ENCODE assay signal across 31 cellular contexts in the genomic region with DNA sequence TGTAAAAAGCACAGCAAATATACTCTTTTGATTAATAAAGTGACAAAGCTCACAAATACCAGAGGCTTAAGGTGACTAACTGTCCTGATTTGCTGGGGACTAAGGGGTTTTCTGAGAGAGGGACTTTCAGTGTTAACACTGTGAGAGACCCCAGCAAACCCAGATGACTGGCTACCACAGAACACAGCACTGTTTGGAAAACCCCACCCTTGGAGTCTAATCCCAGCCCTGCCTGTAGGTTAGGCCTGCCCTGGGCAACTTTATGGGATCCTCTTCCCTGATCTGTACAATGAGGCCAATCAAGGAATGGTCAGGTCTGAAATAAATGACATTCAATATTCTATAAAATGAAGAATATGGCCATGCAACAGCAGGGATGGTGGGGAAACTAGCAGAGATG. TPM values are rescaled to one million over a fixed set of nuclear protein-coding genes. Genes with fewer than 3 reads are reported as not detected.
"Had no signal": no experiment of that assay in that cellular context is flagged by ENCODE, and none has a peak within 500 bp of the region (broad histone marks: within the 10 kb centered on the region; RNA-seq: fewer than 3 reads in every experiment).

No MANE protein-coding gene starts in this region.

- H3K27me3 ChIP-seq: esophagus squamous epithelium, gastroesophageal sphincter had no signal

- H3K36me3 ChIP-seq: esophagus squamous epithelium, gastroesophageal sphincter, WERI-Rb-1 had no signal

- H3K27ac Mint-ChIP-seq: activated B cell treated with CpG ODN at 0.5 μM for 24 hours; activated CD4-positive, alpha-beta memory T cell treated with anti-CD3 and anti-CD28 coated beads for 36 hours; activated CD4-positive, alpha-beta T cell treated with anti-CD3 and anti-CD28 coated beads, Interleukin-2, amount 10 ng/mL, durations not matched to agents 24 days and 14 days; activated CD8-positive, alpha-beta memory T cell treated with anti-CD3 and anti-CD28 coated beads, Interleukin-2, amount 10 ng/mL, durations not matched to agents 7 days and 5 days; activated CD8-positive, alpha-beta T cell treated with anti-CD3 and anti-CD28 coated beads, Interleukin-2, amount 10 ng/mL, durations not matched to agents 7 days and 5 days; activated naive CD4-positive, alpha-beta T cell treated with anti-CD3 and anti-CD28 coated beads, Interleukin-2, amount 10 ng/mL, durations not matched to agents 7 days and 5 days; activated naive CD4-positive, alpha-beta T cell treated with anti-CD3 and anti-CD28 coated beads, Interleukin-2, amount 50 U/mL, for 72 hours; activated naive CD8-positive, alpha-beta T cell treated with anti-CD3 and anti-CD28 coated beads, Interleukin-2, amount 10 ng/mL, durations not matched to agents 7 days and 5 days; activated T-cell treated with anti-CD3 and anti-CD28 coated beads, Interleukin-2, amount 50 U/mL, for 24 hours; activated T-cell treated with anti-CD3 and anti-CD28 coated beads, Interleukin-2, amount 50 U/mL, for 72 hours; effector memory CD8-positive, alpha-beta T cell; T-helper 17 cell; T-helper 2 cell treated with Interferon-gamma antibody and Interleukin-4, amounts not matched to agents 5 μg/mL and 100 μg/mL, for 36 hours had no signal

- H3K36me3 Mint-ChIP-seq: activated CD4-positive, alpha-beta memory T cell treated with anti-CD3 and anti-CD28 coated beads for 36 hours; activated CD8-positive, alpha-beta memory T cell treated with anti-CD3 and anti-CD28 coated beads, Interleukin-2, amount 10 ng/mL, durations not matched to agents 7 days and 5 days; activated naive CD4-positive, alpha-beta T cell treated with anti-CD3 and anti-CD28 coated beads, Interleukin-2, amount 10 ng/mL, durations not matched to agents 7 days and 5 days; activated naive CD8-positive, alpha-beta T cell treated with anti-CD3 and anti-CD28 coated beads, Interleukin-2, amount 10 ng/mL, durations not matched to agents 7 days and 5 days had no signal

- H3K27me3 Mint-ChIP-seq: activated B cell treated with CpG ODN at 0.5 μM for 24 hours; activated CD4-positive, alpha-beta memory T cell treated with anti-CD3 and anti-CD28 coated beads for 36 hours; activated CD4-positive, alpha-beta T cell treated with anti-CD3 and anti-CD28 coated beads, Interleukin-2, amount 10 ng/mL, durations not matched to agents 24 days and 14 days; activated CD8-positive, alpha-beta memory T cell treated with anti-CD3 and anti-CD28 coated beads, Interleukin-2, amount 10 ng/mL, durations not matched to agents 7 days and 5 days; activated naive CD4-positive, alpha-beta T cell treated with anti-CD3 and anti-CD28 coated beads, Interleukin-2, amount 10 ng/mL, durations not matched to agents 7 days and 5 days; activated naive CD8-positive, alpha-beta T cell treated with anti-CD3 and anti-CD28 coated beads, Interleukin-2, amount 10 ng/mL, durations not matched to agents 7 days and 5 days; activated T-cell treated with anti-CD3 and anti-CD28 coated beads, Interleukin-2, amount 50 U/mL, for 24 hours; effector memory CD8-positive, alpha-beta T cell; T-helper 17 cell had no signal

- H3K27ac ChIP-seq: esophagus squamous epithelium, WERI-Rb-1 had no signal

- ATAC-seq: activated CD4-positive, CD25-positive, alpha-beta regulatory T cell treated with anti-CD3 and anti-CD28 coated beads, Interleukin-2, amount 50 U/mL, for 24 hours; activated CD8-positive, alpha-beta memory T cell treated with anti-CD3 and anti-CD28 coated beads, Interleukin-2, amount 10 ng/mL, durations not matched to agents 7 days and 5 days; activated CD8-positive, alpha-beta T cell treated with anti-CD3 and anti-CD28 coated beads, Interleukin-2, amount 10 ng/mL, durations not matched to agents 7 days and 5 days; activated naive CD4-positive, alpha-beta T cell treated with anti-CD3 and anti-CD28 coated beads, Interleukin-2, amount 50 U/mL, for 72 hours; activated T-cell treated with anti-CD3 and anti-CD28 coated beads, Interleukin-2, amount 50 U/mL, for 72 hours; effector memory CD8-positive, alpha-beta T cell; T-helper 17 cell had no signal

- DNase-seq: activated B cell treated with CpG ODN at 0.5 μM for 24 hours; activated CD4-positive, alpha-beta memory T cell treated with anti-CD3 and anti-CD28 coated beads for 36 hours; activated CD4-positive, alpha-beta T cell treated with anti-CD3 and anti-CD28 coated beads, Interleukin-2, amount 10 ng/mL, durations not matched to agents 24 days and 14 days; activated CD8-positive, alpha-beta memory T cell treated with anti-CD3 and anti-CD28 coated beads, Interleukin-2, amount 10 ng/mL, durations not matched to agents 7 days and 5 days; activated CD8-positive, alpha-beta memory T cell treated with anti-CD3 and anti-CD28 coated beads, Interleukin-2, amount 50 U/mL, for 4 hours; activated CD8-positive, alpha-beta T cell treated with anti-CD3 and anti-CD28 coated beads, Interleukin-2, amount 10 ng/mL, durations not matched to agents 7 days and 5 days; activated gamma-delta T cell; activated naive CD4-positive, alpha-beta T cell; activated naive CD4-positive, alpha-beta T cell treated with anti-CD3 and anti-CD28 coated beads, Interleukin-2, amount 10 ng/mL, durations not matched to agents 7 days and 5 days; activated naive CD8-positive, alpha-beta T cell treated with anti-CD3 and anti-CD28 coated beads, Interleukin-2, amount 10 ng/mL, durations not matched to agents 7 days and 5 days; activated T-cell treated with anti-CD3 and anti-CD28 coated beads, Interleukin-2, amount 50 U/mL, for 24 hours; activated T-cell treated with anti-CD3 and anti-CD28 coated beads, Interleukin-2, amount 50 U/mL, for 72 hours; caudate nucleus; cortex of kidney; dermis blood vessel endothelial cell; effector CD4-positive, alpha-beta T cell; effector memory CD8-positive, alpha-beta T cell; erythroblast; esophagus squamous epithelium; foreskin melanocyte; T-helper 1 cell; T-helper 17 cell; T1000; WERI-Rb-1 had no signal

- H3K4me3 Mint-ChIP-seq: activated B cell treated with CpG ODN at 0.5 μM for 24 hours; activated CD4-positive, alpha-beta memory T cell treated with anti-CD3 and anti-CD28 coated beads for 36 hours; activated CD4-positive, alpha-beta T cell treated with anti-CD3 and anti-CD28 coated beads, Interleukin-2, amount 10 ng/mL, durations not matched to agents 24 days and 14 days; activated CD8-positive, alpha-beta memory T cell treated with anti-CD3 and anti-CD28 coated beads, Interleukin-2, amount 10 ng/mL, durations not matched to agents 7 days and 5 days; activated CD8-positive, alpha-beta T cell treated with anti-CD3 and anti-CD28 coated beads, Interleukin-2, amount 10 ng/mL, durations not matched to agents 7 days and 5 days; activated naive CD4-positive, alpha-beta T cell treated with anti-CD3 and anti-CD28 coated beads, Interleukin-2, amount 10 ng/mL, durations not matched to agents 7 days and 5 days; activated naive CD8-positive, alpha-beta T cell treated with anti-CD3 and anti-CD28 coated beads, Interleukin-2, amount 10 ng/mL, durations not matched to agents 7 days and 5 days; activated T-cell treated with anti-CD3 and anti-CD28 coated beads, Interleukin-2, amount 50 U/mL, for 24 hours; activated T-cell treated with anti-CD3 and anti-CD28 coated beads, Interleukin-2, amount 50 U/mL, for 72 hours; effector memory CD8-positive, alpha-beta T cell; T-helper 17 cell; T-helper 2 cell treated with Interferon-gamma antibody and Interleukin-4, amounts not matched to agents 5 μg/mL and 100 μg/mL, for 36 hours had no signal

- H3K4me1 Mint-ChIP-seq: activated B cell treated with CpG ODN at 0.5 μM for 24 hours; activated CD4-positive, alpha-beta T cell treated with anti-CD3 and anti-CD28 coated beads, Interleukin-2, amount 10 ng/mL, durations not matched to agents 24 days and 14 days; activated CD8-positive, alpha-beta memory T cell treated with anti-CD3 and anti-CD28 coated beads, Interleukin-2, amount 10 ng/mL, durations not matched to agents 7 days and 5 days; activated naive CD4-positive, alpha-beta T cell treated with anti-CD3 and anti-CD28 coated beads, Interleukin-2, amount 10 ng/mL, durations not matched to agents 7 days and 5 days; activated naive CD8-positive, alpha-beta T cell treated with anti-CD3 and anti-CD28 coated beads, Interleukin-2, amount 10 ng/mL, durations not matched to agents 7 days and 5 days; T-helper 17 cell had no signal

- H3K4me3 ChIP-seq: esophagus squamous epithelium, gastroesophageal sphincter had no signal

RNA-seq across cellular contexts. Expression of a gene that starts 30.5 kb away (rescaled TPM):
- total RNA-seq: activated B cell treated with CpG ODN at 0.5 μM for 24 hours; activated CD4-positive, alpha-beta memory T cell treated with anti-CD3 and anti-CD28 coated beads for 36 hours; activated CD4-positive, alpha-beta T cell treated with anti-CD3 and anti-CD28 coated beads, Interleukin-2, amount 10 ng/mL, durations not matched to agents 24 days and 14 days; activated CD8-positive, alpha-beta memory T cell treated with anti-CD3 and anti-CD28 coated beads for 36 hours; activated CD8-positive, alpha-beta memory T cell treated with anti-CD3 and anti-CD28 coated beads, Interleukin-2, amount 10 ng/mL, durations not matched to agents 7 days and 5 days; activated CD8-positive, alpha-beta T cell treated with anti-CD3 and anti-CD28 coated beads, Interleukin-2, amount 10 ng/mL, durations not matched to agents 7 days and 5 days; activated naive CD4-positive, alpha-beta T cell treated with anti-CD3 and anti-CD28 coated beads, Interleukin-2, amount 50 U/mL, for 72 hours; activated naive CD8-positive, alpha-beta T cell treated with anti-CD3 and anti-CD28 coated beads, Interleukin-2, amount 10 ng/mL, durations not matched to agents 7 days and 5 days; activated T-cell treated with anti-CD3 and anti-CD28 coated beads, Interleukin-2, amount 50 U/mL, for 72 hours; dermis blood vessel endothelial cell; esophagus squamous epithelium; gastroesophageal sphincter; glomerular endothelial cell; T-helper 17 cell had no signal
- polyA plus RNA-seq: fibroblast of lung had no signal
